1 cellular context compared by ENCODE assay signal in the genomic region with DNA sequence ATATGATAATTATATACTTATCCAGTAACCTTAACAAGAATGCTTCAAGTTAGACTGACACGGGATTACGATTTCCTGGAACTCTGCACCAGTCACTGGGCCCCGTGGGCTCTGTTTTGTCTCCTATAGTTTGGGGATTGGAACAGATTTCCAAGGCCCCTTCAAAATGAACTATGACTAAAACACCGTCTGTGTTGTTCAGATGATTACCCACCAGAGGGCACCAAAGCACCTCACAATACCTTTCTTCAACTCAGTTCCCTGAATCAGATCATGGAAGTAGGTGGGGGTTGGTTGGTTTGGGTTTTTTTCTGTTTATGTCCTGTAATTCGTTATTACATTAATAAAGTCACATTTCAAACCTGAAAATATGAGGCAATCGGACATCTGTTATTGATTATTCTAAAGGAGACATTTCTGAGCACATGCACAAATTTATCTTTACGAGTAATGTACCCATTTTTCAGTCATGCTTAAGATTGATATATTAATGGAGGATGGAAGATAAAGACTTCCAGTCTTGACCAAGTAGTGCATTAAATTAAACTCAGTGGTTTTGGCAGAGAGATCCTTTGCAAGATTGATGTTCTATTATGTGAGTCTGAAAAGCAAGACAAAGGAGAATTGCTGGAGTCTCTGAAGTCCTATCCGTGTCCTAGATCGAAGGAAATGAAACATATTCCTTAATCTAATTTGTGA.
TF ChIP-seq lines count a peak whose summit lies in the region.

No MANE protein-coding gene starts in this region.

TF ChIP-seq in H1, 55 proteins besides CTCF, POLR2A, EP300 and RAD21 (continued from another document):
- TF ChIP-seq KDM5A (IDR thresholded peaks at IDR 0.05; ENCODE audit: low read length) (no peak), RXRA (IDR thresholded peaks at IDR 0.05; ENCODE audit: insufficient read depth, low read depth, low read length) (no peak), GABPA (IDR thresholded peaks at IDR 0.05; ENCODE audit: borderline replicate concordance, insufficient read depth, low read length) (no peak)
